Comparison of ENCODE assay signal across 15 cellular contexts in the genomic region with DNA sequence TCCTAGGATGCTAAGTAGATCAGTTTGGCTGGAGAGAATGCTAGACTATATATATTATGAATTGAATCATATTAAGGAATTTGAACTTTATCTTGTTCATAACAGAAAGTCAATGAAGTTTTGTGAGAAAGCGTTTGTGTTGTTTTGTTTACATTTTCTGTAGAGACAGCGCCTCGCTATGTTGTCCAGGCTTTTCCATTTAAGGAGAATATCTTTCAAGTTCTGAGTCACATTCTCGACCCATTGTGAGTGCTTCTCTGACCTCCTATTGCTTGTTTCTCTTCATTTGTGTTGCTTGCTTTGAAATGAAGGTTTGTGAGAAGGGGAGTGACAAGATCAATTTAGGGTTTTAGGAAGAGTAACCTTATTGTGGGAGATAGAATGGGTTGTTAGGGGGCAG. TPM values are rescaled to one million over a fixed set of nuclear protein-coding genes. Genes with fewer than 3 reads are reported as not detected.
A peak's percentile ranks its signal among the peaks of the same experiment; 100 is the strongest.
DNase-seq lines count a peak whose midpoint lies in the region; ATAC-seq and TF ChIP-seq lines count a peak whose summit lies in the region.
"Had no signal": no experiment of that assay in that cellular context is flagged by ENCODE, and none has a peak within 500 bp of the region (broad histone marks: within the 10 kb centered on the region; RNA-seq: fewer than 3 reads in every experiment).

No MANE protein-coding gene starts in this region.

- H3K79me2 ChIP-seq in GM23338 (replicated peaks; ENCODE audit: insufficient read depth) = no peaks in the 10 kb centered on the region

- H3K4me3 ChIP-seq in GM23338 (no peak overlapping the region), fibroblast of villous mesenchyme (ENCODE audit: low read depth, low read length) (no peak overlapping the region)
- H3K4me3 ChIP-seq: BLaER1, HAP-1 had no signal

- TF ChIP-seq CTCF in GM23338 (conservative IDR thresholded peaks at IDR 0.05; ENCODE audit: low read depth in 2 of 2) (no peak), fibroblast of villous mesenchyme (IDR thresholded peaks at IDR 0.05; ENCODE audit: insufficient read depth, low read depth, low read length) (no peak)

- H4K20me1 ChIP-seq in GM23338 (replicated peaks; ENCODE audit: insufficient read depth) = no peaks in the 10 kb centered on the region
- H4K20me1 ChIP-seq: BLaER1 had no signal

- H2AFZ ChIP-seq in GM23338 = no peak overlapping the region

- peaks cover 19% of the 10 kb centered on the region for H3K4me1 Mint-ChIP-seq in GM23338
- peaks cover 2% of the 10 kb centered on the region for H3K4me1 Mint-ChIP-seq in activated naive CD8-positive, alpha-beta T cell treated with anti-CD3 and anti-CD28 coated beads, Interleukin-2, amount 50 U/mL, for 24 hours
- H3K4me1 Mint-ChIP-seq: CD14-positive monocyte; CD4-positive, alpha-beta memory T cell had no signal

- ATAC-seq in GM23338 (no peak; the same call in 2 of the 3 replicates), GM19463 (IDR thresholded peaks at IDR 0.05; ENCODE audit: unreplicated experiment) (no peak)
- ATAC-seq in activated naive CD8-positive, alpha-beta T cell treated with anti-CD3 and anti-CD28 coated beads, Interleukin-2, amount 50 U/mL, for 24 hours = no peak

- H3K9me3 Mint-ChIP-seq in GM23338 = no peaks in the 10 kb centered on the region
- H3K9me3 Mint-ChIP-seq in activated naive CD8-positive, alpha-beta T cell treated with anti-CD3 and anti-CD28 coated beads, Interleukin-2, amount 50 U/mL, for 24 hours = no peaks in the 10 kb centered on the region
- H3K9me3 Mint-ChIP-seq: CD4-positive, alpha-beta memory T cell had no signal

- H3K4me3 Mint-ChIP-seq in GM23338 = no peak overlapping the region
- no peak overlapping the region for H3K4me3 Mint-ChIP-seq in activated naive CD8-positive, alpha-beta T cell treated with anti-CD3 and anti-CD28 coated beads, Interleukin-2, amount 50 U/mL, for 24 hours
- H3K4me3 Mint-ChIP-seq: CD14-positive monocyte; CD4-positive, alpha-beta memory T cell had no signal

- no peaks in the 10 kb centered on the region for H3K36me3 ChIP-seq in GM23338 (ENCODE audit: insufficient read depth)
- H3K36me3 ChIP-seq: BLaER1, HAP-1 had no signal

- no peaks in the 10 kb centered on the region for H3F3A ChIP-seq in GM23338 (replicated peaks; ENCODE audit: low read depth)

- H3K9me2 ChIP-seq in GM23338 (ENCODE audit: insufficient read depth) = no peaks in the 10 kb centered on the region

- H3K27me3 ChIP-seq in GM23338 (ENCODE audit: insufficient read depth) = no peaks in the 10 kb centered on the region; the same call in 1 of the 2 replicates
- H3K27me3 ChIP-seq: BLaER1 had no signal

- peaks cover 19% of the 10 kb centered on the region for H3K4me1 ChIP-seq in GM23338 (ENCODE audit: insufficient read depth)
- H3K4me1 ChIP-seq: BLaER1, HAP-1 had no signal

- H3K36me3 Mint-ChIP-seq in GM23338 (ENCODE audit: low read depth) = no peaks in the 10 kb centered on the region
- H3K36me3 Mint-ChIP-seq in activated naive CD8-positive, alpha-beta T cell treated with anti-CD3 and anti-CD28 coated beads, Interleukin-2, amount 50 U/mL, for 24 hours (ENCODE audit: low read depth) = no peaks in the 10 kb centered on the region
- H3K36me3 Mint-ChIP-seq: CD14-positive monocyte; CD4-positive, alpha-beta memory T cell had no signal

- H3K27ac Mint-ChIP-seq in GM23338 = no peak overlapping the region
- H3K27ac Mint-ChIP-seq in activated naive CD8-positive, alpha-beta T cell treated with anti-CD3 and anti-CD28 coated beads, Interleukin-2, amount 50 U/mL, for 24 hours = no peak overlapping the region
- H3K27ac Mint-ChIP-seq: CD14-positive monocyte had no signal

- H3K27me3 Mint-ChIP-seq in GM23338 (ENCODE audit: insufficient read depth, low read depth, poor library complexity) = peaks cover 3% of the 10 kb centered on the region
- H3K27me3 Mint-ChIP-seq in activated naive CD8-positive, alpha-beta T cell treated with anti-CD3 and anti-CD28 coated beads, Interleukin-2, amount 50 U/mL, for 24 hours = no peaks in the 10 kb centered on the region

- DNase-seq in GM23338 (ENCODE audit: low spot score) = peak; percentile 13
- peak; percentile 36 for DNase-seq in OCI-M1 (lab: John Stamatoyannopoulos, UW)
- DNase-seq in fibroblast of villous mesenchyme (ENCODE audit: low read depth) = peak; percentile 59
- DNase-seq in activated naive CD8-positive, alpha-beta T cell treated with anti-CD3 and anti-CD28 coated beads, Interleukin-2, amount 50 U/mL, for 24 hours = no peak
- DNase-seq in effector CD4-positive, alpha-beta T cell = no peak
- DNase-seq in HPDE6-E6E7 (ENCODE audit: extremely low spot score) = no peak
- DNase-seq: 8988T; CD4-positive, alpha-beta memory T cell; DMS153; DMS79; GDM1 had no signal

- H3K4me2 ChIP-seq in GM23338 = no peak overlapping the region
- H3K4me2 ChIP-seq: BLaER1 had no signal

- no peak overlapping the region for H3K27ac ChIP-seq in GM23338 (ENCODE audit: low read depth)
- H3K27ac ChIP-seq: BLaER1 had no signal

TF ChIP-seq in GM23338, 12 proteins besides CTCF, POLR2A, EP300 and RAD21 (continues in another document):
- TF ChIP-seq NANOG (IDR thresholded peaks at IDR 0.05; ENCODE audit: borderline replicate concordance) (no peak), CREB1 (CRISPR knock-in tag; IDR thresholded peaks at IDR 0.05; ENCODE audit: low read depth) (no peak), EZH2 (IDR thresholded peaks at IDR 0.05; ENCODE audit: low read depth, unreplicated experiment) (no peak), JUNB (IDR thresholded peaks at IDR 0.05; ENCODE audit: unreplicated experiment) (no peak)
- TF ChIP-seq, protein P1, sequence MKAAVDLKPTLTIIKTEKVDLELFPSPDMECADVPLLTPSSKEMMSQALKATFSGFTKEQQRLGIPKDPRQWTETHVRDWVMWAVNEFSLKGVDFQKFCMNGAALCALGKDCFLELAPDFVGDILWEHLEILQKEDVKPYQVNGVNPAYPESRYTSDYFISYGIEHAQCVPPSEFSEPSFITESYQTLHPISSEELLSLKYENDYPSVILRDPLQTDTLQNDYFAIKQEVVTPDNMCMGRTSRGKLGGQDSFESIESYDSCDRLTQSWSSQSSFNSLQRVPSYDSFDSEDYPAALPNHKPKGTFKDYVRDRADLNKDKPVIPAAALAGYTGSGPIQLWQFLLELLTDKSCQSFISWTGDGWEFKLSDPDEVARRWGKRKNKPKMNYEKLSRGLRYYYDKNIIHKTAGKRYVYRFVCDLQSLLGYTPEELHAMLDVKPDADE (IDR thresholded peaks at IDR 0.05) = no peak
- TF ChIP-seq, protein P2, sequence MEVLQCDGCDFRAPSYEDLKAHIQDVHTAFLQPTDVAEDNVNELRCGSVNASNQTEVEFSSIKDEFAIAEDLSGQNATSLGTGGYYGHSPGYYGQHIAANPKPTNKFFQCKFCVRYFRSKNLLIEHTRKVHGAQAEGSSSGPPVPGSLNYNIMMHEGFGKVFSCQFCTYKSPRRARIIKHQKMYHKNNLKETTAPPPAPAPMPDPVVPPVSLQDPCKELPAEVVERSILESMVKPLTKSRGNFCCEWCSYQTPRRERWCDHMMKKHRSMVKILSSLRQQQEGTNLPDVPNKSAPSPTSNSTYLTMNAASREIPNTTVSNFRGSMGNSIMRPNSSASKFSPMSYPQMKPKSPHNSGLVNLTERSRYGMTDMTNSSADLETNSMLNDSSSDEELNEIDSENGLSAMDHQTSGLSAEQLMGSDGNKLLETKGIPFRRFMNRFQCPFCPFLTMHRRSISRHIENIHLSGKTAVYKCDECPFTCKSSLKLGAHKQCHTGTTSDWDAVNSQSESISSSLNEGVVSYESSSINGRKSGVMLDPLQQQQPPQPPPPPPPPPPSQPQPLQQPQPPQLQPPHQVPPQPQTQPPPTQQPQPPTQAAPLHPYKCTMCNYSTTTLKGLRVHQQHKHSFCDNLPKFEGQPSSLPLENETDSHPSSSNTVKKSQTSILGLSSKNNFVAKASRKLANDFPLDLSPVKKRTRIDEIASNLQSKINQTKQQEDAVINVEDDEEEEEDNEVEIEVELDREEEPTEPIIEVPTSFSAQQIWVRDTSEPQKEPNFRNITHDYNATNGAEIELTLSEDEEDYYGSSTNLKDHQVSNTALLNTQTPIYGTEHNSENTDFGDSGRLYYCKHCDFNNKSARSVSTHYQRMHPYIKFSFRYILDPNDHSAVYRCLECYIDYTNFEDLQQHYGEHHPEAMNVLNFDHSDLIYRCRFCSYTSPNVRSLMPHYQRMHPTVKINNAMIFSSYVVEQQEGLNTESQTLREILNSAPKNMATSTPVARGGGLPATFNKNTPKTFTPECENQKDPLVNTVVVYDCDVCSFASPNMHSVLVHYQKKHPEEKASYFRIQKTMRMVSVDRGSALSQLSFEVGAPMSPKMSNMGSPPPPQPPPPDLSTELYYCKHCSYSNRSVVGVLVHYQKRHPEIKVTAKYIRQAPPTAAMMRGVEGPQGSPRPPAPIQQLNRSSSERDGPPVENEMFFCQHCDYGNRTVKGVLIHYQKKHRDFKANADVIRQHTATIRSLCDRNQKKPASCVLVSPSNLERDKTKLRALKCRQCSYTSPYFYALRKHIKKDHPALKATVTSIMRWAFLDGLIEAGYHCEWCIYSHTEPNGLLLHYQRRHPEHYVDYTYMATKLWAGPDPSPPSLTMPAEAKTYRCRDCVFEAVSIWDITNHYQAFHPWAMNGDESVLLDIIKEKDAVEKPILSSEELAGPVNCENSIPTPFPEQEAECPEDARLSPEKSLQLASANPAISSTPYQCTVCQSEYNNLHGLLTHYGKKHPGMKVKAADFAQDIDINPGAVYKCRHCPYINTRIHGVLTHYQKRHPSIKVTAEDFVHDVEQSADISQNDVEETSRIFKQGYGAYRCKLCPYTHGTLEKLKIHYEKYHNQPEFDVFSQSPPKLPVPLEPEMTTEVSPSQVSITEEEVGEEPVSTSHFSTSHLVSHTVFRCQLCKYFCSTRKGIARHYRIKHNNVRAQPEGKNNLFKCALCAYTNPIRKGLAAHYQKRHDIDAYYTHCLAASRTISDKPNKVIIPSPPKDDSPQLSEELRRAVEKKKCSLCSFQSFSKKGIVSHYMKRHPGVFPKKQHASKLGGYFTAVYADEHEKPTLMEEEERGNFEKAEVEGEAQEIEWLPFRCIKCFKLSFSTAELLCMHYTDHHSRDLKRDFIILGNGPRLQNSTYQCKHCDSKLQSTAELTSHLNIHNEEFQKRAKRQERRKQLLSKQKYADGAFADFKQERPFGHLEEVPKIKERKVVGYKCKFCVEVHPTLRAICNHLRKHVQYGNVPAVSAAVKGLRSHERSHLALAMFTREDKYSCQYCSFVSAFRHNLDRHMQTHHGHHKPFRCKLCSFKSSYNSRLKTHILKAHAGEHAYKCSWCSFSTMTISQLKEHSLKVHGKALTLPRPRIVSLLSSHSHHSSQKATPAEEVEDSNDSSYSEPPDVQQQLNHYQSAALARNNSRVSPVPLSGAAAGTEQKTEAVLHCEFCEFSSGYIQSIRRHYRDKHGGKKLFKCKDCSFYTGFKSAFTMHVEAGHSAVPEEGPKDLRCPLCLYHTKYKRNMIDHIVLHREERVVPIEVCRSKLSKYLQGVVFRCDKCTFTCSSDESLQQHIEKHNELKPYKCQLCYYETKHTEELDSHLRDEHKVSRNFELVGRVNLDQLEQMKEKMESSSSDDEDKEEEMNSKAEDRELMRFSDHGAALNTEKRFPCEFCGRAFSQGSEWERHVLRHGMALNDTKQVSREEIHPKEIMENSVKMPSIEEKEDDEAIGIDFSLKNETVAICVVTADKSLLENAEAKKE (CRISPR knock-in tag; IDR thresholded peaks at IDR 0.05) = no peak

RNA-seq across cellular contexts. Expression of a gene that starts 47.5 kb away (rescaled TPM):
- 20.0 and 21.5 TPM in 2 replicates for total RNA-seq in GM23338 (2014; rRNA removed; shearing (Covaris generic))
- 8.9 and 9.2 TPM in 2 replicates for polyA plus RNA-seq in GM23338 (2016; fragmentation: Nextera tagmentation; extraction: Ambion mirVana)
- 38.7 and 44.9 TPM in 2 replicates for total RNA-seq in fibroblast of villous mesenchyme

Comparison
In these comparisons a context has a peak if more than half of its experiments do, and no peak if none do; other contexts are left out.
1. DNase-seq: peak in GM23338 (single experiment), OCI-M1 (single experiment) and fibroblast of villous mesenchyme (single experiment); none in activated naive CD8-positive, alpha-beta T cell treated with anti-CD3 and anti-CD28 coated beads, Interleukin-2, amount 50 U/mL, for 24 hours (single experiment), effector CD4-positive, alpha-beta T cell (single experiment) and HPDE6-E6E7 (single experiment).